18 cellular contexts compared by ENCODE assay signal in genomic region chr13:113506871-113507388, GRCh38. TPM values are rescaled to one million over a fixed set of nuclear protein-coding genes. Genes with fewer than 3 reads are reported as not detected.
DNase-seq lines count a peak whose midpoint lies in the region; FAIRE-seq and TF ChIP-seq lines count a peak whose summit lies in the region.
"Had no signal": no experiment of that assay in that cellular context is flagged by ENCODE, and none has a peak within 500 bp of the region (broad histone marks: within the 10 kb centered on the region; RNA-seq: fewer than 3 reads in every experiment).

No MANE protein-coding gene starts in this region.

- intact Hi-C loops in dendritic cell treated with granulocyte-macrophage colony-stimulating factor and Interleukin-4, amounts not matched to agents 40 ng/mL and 50 ng/mL, for 4 days (cut with micrococcal nuclease) = loop anchor here (2.0 kb wide), 1 partner anchor 14 kb away; no protein-coding TSS in a partner anchor

- H3K4me3 ChIP-seq in HL-60 (replicated peaks; ENCODE audit: insufficient read depth, low read length) = no peak overlapping the region
- H3K4me3 ChIP-seq: SJCRH30 had no signal

- FAIRE-seq in urothelium cell line (lab: Jason Lieb, UNC) = no peak
- FAIRE-seq: G401.6, H54, RCC 7860 had no signal

- DNase-seq in GM13977 (ENCODE audit: low spot score) (peak; percentile 23), HL-60 (ENCODE audit: low read depth in 1 of 2, low spot score in 1 of 2) (no peak), osteocyte (ENCODE audit: extremely low spot score, unreplicated experiment) (no peak), NCI-H510A treated with DMSO at 0.1 percent for 48 hours (lab: John Stamatoyannopoulos, UW) (no peak), GF-D8 (lab: John Stamatoyannopoulos, UW) (no peak), D341Med (ENCODE audit: low spot score) (no peak), urothelium cell line (ENCODE audit: low spot score) (no peak)
- DNase-seq: Calu3; CD8-positive, alpha-beta T cell; HFFc6; NCI-H1694 treated with DMSO at 0.1 percent for 48 hours; NCI-H446; NCI-H526 treated with DMSO at 0.1 percent for 48 hours; SJCRH30 had no signal

- TF ChIP-seq CTCF in GM13977 (IDR thresholded peaks at IDR 0.05; ENCODE audit: extremely low read depth, insufficient read depth, missing control alignments) = no peak
- TF ChIP-seq CTCF in HL-60 (IDR thresholded peaks at IDR 0.05; ENCODE audit: insufficient read depth, low read length) = no peak
- TF ChIP-seq CTCF in osteocyte (IDR thresholded peaks at IDR 0.05) = no peak

- peak overlapping the region; percentile 94 for H3K27ac Mint-ChIP-seq in dendritic cell treated with granulocyte-macrophage colony-stimulating factor and Interleukin-4, amounts not matched to agents 40 ng/mL and 50 ng/mL, for 4 days
- H3K27ac Mint-ChIP-seq in osteocyte (ENCODE audit: unreplicated experiment) = peak overlapping the region; percentile 38
- H3K27ac Mint-ChIP-seq: CD8-positive, alpha-beta T cell had no signal

- H3K27ac ChIP-seq in HL-60 (replicated peaks) = peak overlapping the region; percentile 33
- H3K27ac ChIP-seq: SJCRH30 had no signal

- no peak overlapping the region for H3K4me3 Mint-ChIP-seq in dendritic cell treated with granulocyte-macrophage colony-stimulating factor and Interleukin-4, amounts not matched to agents 40 ng/mL and 50 ng/mL, for 4 days
- H3K4me3 Mint-ChIP-seq in osteocyte (ENCODE audit: unreplicated experiment) = no peak overlapping the region
- H3K4me3 Mint-ChIP-seq: CD8-positive, alpha-beta T cell; HFFc6 had no signal

- peaks cover 90% of the 10 kb centered on the region for H3K36me3 Mint-ChIP-seq in dendritic cell treated with granulocyte-macrophage colony-stimulating factor and Interleukin-4, amounts not matched to agents 40 ng/mL and 50 ng/mL, for 4 days (ENCODE audit: low read depth)
- peaks cover 41% of the 10 kb centered on the region for H3K36me3 Mint-ChIP-seq in osteocyte (ENCODE audit: unreplicated experiment)

- H3K9me3 Mint-ChIP-seq in dendritic cell treated with granulocyte-macrophage colony-stimulating factor and Interleukin-4, amounts not matched to agents 40 ng/mL and 50 ng/mL, for 4 days = no peaks in the 10 kb centered on the region
- no peaks in the 10 kb centered on the region for H3K9me3 Mint-ChIP-seq in osteocyte (ENCODE audit: unreplicated experiment)
- H3K9me3 Mint-ChIP-seq: CD8-positive, alpha-beta T cell; HFFc6 had no signal

- in situ Hi-C loops in GM13977 (cut with MboI; ENCODE audit: low pct_unique_long_range_greater_than_20kb, low sequenced_read_pairs, unreplicated experiment) = no loop called here

- H3K27me3 ChIP-seq in HL-60 (ENCODE audit: insufficient read depth, poor library complexity, severe bottlenecking) = no peaks in the 10 kb centered on the region
- H3K27me3 ChIP-seq: SJCRH30 had no signal

- H3K27me3 Mint-ChIP-seq in dendritic cell treated with granulocyte-macrophage colony-stimulating factor and Interleukin-4, amounts not matched to agents 40 ng/mL and 50 ng/mL, for 4 days = no peaks in the 10 kb centered on the region
- no peaks in the 10 kb centered on the region for H3K27me3 Mint-ChIP-seq in osteocyte (ENCODE audit: unreplicated experiment)

- H3K4me1 Mint-ChIP-seq in dendritic cell treated with granulocyte-macrophage colony-stimulating factor and Interleukin-4, amounts not matched to agents 40 ng/mL and 50 ng/mL, for 4 days (ENCODE audit: low read depth) = peaks cover 54% of the 10 kb centered on the region
- H3K4me1 Mint-ChIP-seq in osteocyte (ENCODE audit: unreplicated experiment) = peaks cover 5% of the 10 kb centered on the region

RNA-seq across cellular contexts. Expression of gene DCUN1D2, which starts 16.4 kb away (rescaled TPM):
- total RNA-seq in osteocyte = 27.5 and 29.0 TPM in 2 replicates

RNA-seq across cellular contexts. Expression of gene ADPRHL1, which starts 53.6 kb away (rescaled TPM):
- 2.6 and 2.9 TPM in 2 replicates for total RNA-seq in osteocyte
